ENCODE assay signal across 8 cellular contexts in genomic region chr16:24730914-24731313, GRCh38. TPM values are rescaled to one million over a fixed set of nuclear protein-coding genes. Genes with fewer than 3 reads are reported as not detected.
A peak's percentile ranks its signal among the peaks of the same experiment; 100 is the strongest.
DNase-seq lines count a peak whose midpoint lies in the region; ATAC-seq and TF ChIP-seq lines count a peak whose summit lies in the region.

No MANE protein-coding gene starts in this region.

- no peaks in the 10 kb centered on the region for H3K9me3 Mint-ChIP-seq in activated CD4-positive, alpha-beta T cell treated with anti-CD3 and anti-CD28 coated beads for 36 hours (ENCODE audit: low read depth)
- no peaks in the 10 kb centered on the region for H3K9me3 Mint-ChIP-seq in activated naive CD8-positive, alpha-beta T cell treated with anti-CD3 and anti-CD28 coated beads for 36 hours
- H3K9me3 Mint-ChIP-seq in immature natural killer cell = no peaks in the 10 kb centered on the region

- intact Hi-C loops in activated CD4-positive, alpha-beta T cell treated with anti-CD3 and anti-CD28 coated beads for 36 hours (cut with DNase I, micrococcal nuclease) = loop anchor here (1.0 to 5.0 kb wide), 3 partner anchors 22 to 189 kb away; no protein-coding TSS in a partner anchor

- no peak for DNase-seq in activated CD4-positive, alpha-beta T cell treated with anti-CD3 and anti-CD28 coated beads for 36 hours
- no peak for DNase-seq in activated CD4-positive, alpha-beta T cell treated with anti-CD3 and anti-CD28 coated beads for 4 hours
- DNase-seq in activated naive CD8-positive, alpha-beta T cell treated with anti-CD3 and anti-CD28 coated beads for 36 hours = no peak
- DNase-seq in immature natural killer cell = no peak
- DNase-seq in suprapubic skin (ENCODE audit: low spot score in 2 of 2) = no peak
- no peak for DNase-seq in HPDE6-E6E7 (ENCODE audit: extremely low spot score)

- no peaks in the 10 kb centered on the region for H3K9me3 ChIP-seq in suprapubic skin

- TF ChIP-seq CTCF in suprapubic skin (IDR thresholded peaks at IDR 0.05) = no peak

- peak overlapping the region; percentile 99 for H3K4me3 Mint-ChIP-seq in activated CD4-positive, alpha-beta T cell treated with anti-CD3 and anti-CD28 coated beads for 36 hours
- H3K4me3 Mint-ChIP-seq in activated naive CD8-positive, alpha-beta T cell treated with anti-CD3 and anti-CD28 coated beads for 36 hours = peak overlapping the region; percentile 91
- peak overlapping the region; percentile 97 to 98 (median 98) for H3K4me3 Mint-ChIP-seq in immature natural killer cell

- peak overlapping the region; percentile 81 for H3K27ac Mint-ChIP-seq in activated CD4-positive, alpha-beta T cell treated with anti-CD3 and anti-CD28 coated beads for 36 hours
- H3K27ac Mint-ChIP-seq in activated naive CD8-positive, alpha-beta T cell treated with anti-CD3 and anti-CD28 coated beads for 36 hours = peak overlapping the region; percentile 72
- peak overlapping the region; percentile 73 to 98 (median 84) for H3K27ac Mint-ChIP-seq in immature natural killer cell

- peaks cover 54% of the 10 kb centered on the region for H3K4me1 Mint-ChIP-seq in activated CD4-positive, alpha-beta T cell treated with anti-CD3 and anti-CD28 coated beads for 36 hours
- peaks cover 45% of the 10 kb centered on the region for H3K4me1 Mint-ChIP-seq in activated naive CD8-positive, alpha-beta T cell treated with anti-CD3 and anti-CD28 coated beads for 36 hours
- peaks cover 51 to 69% of the 10 kb centered on the region in 2 donors for H3K4me1 Mint-ChIP-seq in immature natural killer cell

- H3K4me1 ChIP-seq in suprapubic skin = peaks cover 29% of the 10 kb centered on the region

- peak overlapping the region; percentile 80 for H3K4me3 ChIP-seq in suprapubic skin

- 17% methylated on average over 6 of the region's 6 CpGs for WGBS in suprapubic skin

- ATAC-seq in activated CD4-positive, alpha-beta T cell treated with anti-CD3 and anti-CD28 coated beads for 36 hours = no peak
- no peak for ATAC-seq in HG03521 (IDR thresholded peaks at IDR 0.05; ENCODE audit: unreplicated experiment)
- no peak for ATAC-seq in HG03460 (IDR thresholded peaks at IDR 0.05; ENCODE audit: unreplicated experiment)

- CTCF ChIA-PET in activated CD4-positive, alpha-beta T cell treated with anti-CD3 and anti-CD28 coated beads for 36 hours (lab: Charles Lee) = interaction anchor here (0.6 to 1.5 kb wide), 7 partner anchors 9 to 837 kb away, joined by 3 to 6 read pairs (median 4); no protein-coding TSS in a partner anchor

- no peak for TF ChIP-seq EP300 in suprapubic skin (IDR thresholded peaks at IDR 0.05)

- no peaks in the 10 kb centered on the region for H3K27me3 ChIP-seq in suprapubic skin

- POLR2A ChIA-PET in activated CD4-positive, alpha-beta T cell treated with anti-CD3 and anti-CD28 coated beads for 36 hours (lab: Charles Lee) = interaction anchor here (0.6 to 1.5 kb wide), 5 partner anchors 17 to 188 kb away, joined by 3 to 10 read pairs (median 4); no protein-coding TSS in a partner anchor

- H3K36me3 Mint-ChIP-seq in activated CD4-positive, alpha-beta T cell treated with anti-CD3 and anti-CD28 coated beads for 36 hours (ENCODE audit: low read depth) = peaks cover 36% of the 10 kb centered on the region
- H3K36me3 Mint-ChIP-seq in activated naive CD8-positive, alpha-beta T cell treated with anti-CD3 and anti-CD28 coated beads for 36 hours = peaks cover 35% of the 10 kb centered on the region
- H3K36me3 Mint-ChIP-seq in immature natural killer cell = peaks cover 0 to 4% (median 4%) of the 10 kb centered on the region in 3 donors

- peaks cover 4% of the 10 kb centered on the region for H3K36me3 ChIP-seq in suprapubic skin

- no peak overlapping the region for H3K27ac ChIP-seq in suprapubic skin

- no peak for TF ChIP-seq POLR2A in suprapubic skin (IDR thresholded peaks at IDR 0.05)

- no peaks in the 10 kb centered on the region for H3K27me3 Mint-ChIP-seq in activated CD4-positive, alpha-beta T cell treated with anti-CD3 and anti-CD28 coated beads for 36 hours
- no peaks in the 10 kb centered on the region for H3K27me3 Mint-ChIP-seq in activated naive CD8-positive, alpha-beta T cell treated with anti-CD3 and anti-CD28 coated beads for 36 hours
- peaks cover 18 to 30% (median 23%) of the 10 kb centered on the region in 3 donors for H3K27me3 Mint-ChIP-seq in immature natural killer cell (ENCODE audit: low read depth in 3 of 3)

RNA-seq across cellular contexts. Expression of gene TNRC6A, which starts 1.5 kb away (rescaled TPM):
- total RNA-seq in activated CD4-positive, alpha-beta T cell treated with anti-CD3 and anti-CD28 coated beads for 36 hours = 10 to 100 TPM; 34.6 to 46.1 TPM
- 10 to 100 TPM; 30.3 to 33.9 TPM for total RNA-seq in activated naive CD8-positive, alpha-beta T cell treated with anti-CD3 and anti-CD28 coated beads for 36 hours
- polyA plus RNA-seq in immature natural killer cell = 10 to 100 TPM in 1 of 3 donors, 1 to 10 TPM in 2; 3.6 to 10.1 (median 3.9) TPM
- 100 to 1,000 TPM in 1 of 4 donors, 10 to 100 TPM in 3; 26.3 to 120 (median 49.2) TPM for total RNA-seq in suprapubic skin
